In genomic region chr11:44880511-44880910, GRCh38 we compare ENCODE assay signal across 25 cellular contexts.
"Had no signal": no experiment of that assay in that cellular context is flagged by ENCODE, and none has a peak within 500 bp of the region (broad histone marks: within the 10 kb centered on the region; RNA-seq: fewer than 3 reads in every experiment).

No MANE protein-coding gene starts in this region.

- DNase-seq: activated CD4-positive, alpha-beta T cell treated with anti-CD3 and anti-CD28 coated beads for 4 hours; activated CD4-positive, alpha-beta T cell treated with anti-CD3 and anti-CD28 coated beads, Interleukin-2, amount 50 U/mL, for 4 hours; activated CD4-positive, CD25-positive, alpha-beta regulatory T cell; activated naive CD4-positive, alpha-beta T cell; activated T-cell treated with anti-CD3 and anti-CD28 coated beads for 4 hours; activated T-cell treated with anti-CD3 and anti-CD28 coated beads, Interleukin-2, amount 50 U/mL, for 72 hours; adrenal gland; aorta; body of pancreas; dermis blood vessel endothelial cell; effector CD4-positive, alpha-beta T cell; kidney glomerular epithelial cell; mesendoderm; nucleus accumbens; psoas muscle; stimulated activated CD4-positive, alpha-beta T cell treated with anti-CD3 and anti-CD28 coated beads, Interleukin-1b, Interleukin-23, amount 100 ng/mL, for 48 hours; stimulated activated naive B cell treated with anti-CD40 and anti-IgM and Interleukin-4, amounts not matched to agents 10 μg/mL and 1 μg/mL and 100 μg/mL, for 72 hours; stomach; tibial artery had no signal

- ATAC-seq: activated naive CD4-positive, alpha-beta T cell treated with anti-CD3 and anti-CD28 coated beads, Interleukin-2, amount 50 U/mL, for 72 hours; activated T-cell treated with anti-CD3 and anti-CD28 coated beads, Interleukin-2, amount 50 U/mL, for 72 hours; body of pancreas; left lobe of liver; natural killer cell treated with Interleukin-12 subunit alpha and Interleukin-12 subunit beta and Interleukin-15 and Interleukin-18, amount 100 ng/mL, for 72 hours; psoas muscle; stimulated activated naive B cell treated with anti-CD40 and anti-IgM and Interleukin-4, amounts not matched to agents 10 μg/mL and 1 μg/mL and 100 μg/mL, for 72 hours had no signal

- H3K27ac ChIP-seq: adrenal gland, body of pancreas, parathyroid adenoma, psoas muscle, stomach, tibial artery had no signal

- H3K9me3 ChIP-seq: adrenal gland, body of pancreas, psoas muscle, stomach, tibial artery had no signal

- H3K4me3 ChIP-seq: adrenal gland, body of pancreas, lung, psoas muscle, smooth muscle cell, stomach, tibial artery had no signal

- H3K4me1 ChIP-seq: adrenal gland, body of pancreas, parathyroid adenoma, tibial artery had no signal

- H3K27me3 ChIP-seq: adrenal gland, body of pancreas, tibial artery had no signal

- H3K36me3 ChIP-seq: adrenal gland, stomach, tibial artery had no signal
